In the genomic region with DNA sequence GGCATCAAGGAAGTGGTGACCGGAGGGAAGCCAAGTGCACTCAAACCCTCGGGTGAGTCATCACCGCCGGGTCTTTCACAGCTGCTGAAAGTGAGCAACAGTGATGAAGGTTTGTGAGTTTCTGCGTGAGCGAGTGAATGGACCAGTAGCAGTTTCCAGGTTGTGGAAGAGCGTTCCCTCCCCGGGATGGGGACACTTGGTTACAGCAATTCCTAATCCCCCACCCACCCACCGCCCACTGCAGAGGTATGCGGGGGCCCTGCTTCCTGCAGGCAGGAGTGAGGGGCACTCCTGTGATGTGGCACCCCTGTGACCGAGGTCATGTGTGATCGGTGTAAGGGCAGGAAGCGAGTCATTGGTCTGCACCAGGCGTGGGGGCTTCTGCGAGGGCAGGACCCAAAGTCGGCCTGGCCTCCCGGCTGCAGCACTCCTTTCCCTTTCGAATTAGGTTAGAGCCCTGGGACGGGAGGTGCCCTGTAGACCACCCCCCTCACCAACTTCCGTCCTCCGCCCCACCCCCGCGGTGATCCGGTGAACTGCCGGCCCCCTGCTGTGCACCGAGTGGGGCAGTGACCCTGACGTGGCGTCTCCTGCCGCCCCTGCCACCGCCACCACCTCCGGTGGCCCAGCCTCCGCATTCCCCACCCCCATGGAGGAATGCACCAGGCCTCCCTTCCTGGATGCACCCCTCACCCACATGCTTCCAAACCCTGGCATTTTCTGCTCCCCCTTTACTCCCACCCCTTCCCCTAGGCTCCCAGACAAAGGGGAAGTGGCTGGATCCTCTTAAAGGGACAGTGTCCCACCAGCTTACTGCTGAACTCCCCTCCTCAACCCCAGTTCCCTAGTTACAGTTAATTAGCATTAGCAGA, we compare ENCODE assay signal across 8 cellular contexts. TPM values are rescaled to one million over a fixed set of nuclear protein-coding genes. Genes with fewer than 3 reads are reported as not detected.
A peak's percentile ranks its signal among the peaks of the same experiment; 100 is the strongest.
DNase-seq lines count a peak whose midpoint lies in the region; ATAC-seq and TF ChIP-seq lines count a peak whose summit lies in the region.

No MANE protein-coding gene starts in this region.

- TF ChIP-seq CTCF in Calu3 (IDR thresholded peaks at IDR 0.05; ENCODE audit: unreplicated experiment), result no peak

- ATAC-seq in GM21447 (IDR thresholded peaks at IDR 0.05; ENCODE audit: unreplicated experiment) (peak; percentile 50), left lobe of liver (peak; percentile 52)

- no peaks in the 10 kb centered on the region for H3K9me3 Mint-ChIP-seq in Calu3 (ENCODE audit: low read depth, unreplicated experiment)

- H3K27me3 Mint-ChIP-seq in Calu3 (ENCODE audit: unreplicated experiment), result no peaks in the 10 kb centered on the region

- in situ Hi-C loops in KBM-7 (cut with MboI; ENCODE audit: low pct_unique_long_range_greater_than_20kb, low sequenced_read_pairs), result no loop called here

- DNase-seq in Calu3, result peak; percentile 73
- peak; percentile 88 for DNase-seq in KBM-7
- peak; percentile 77 for DNase-seq in activated CD4-positive, CD25-positive, alpha-beta regulatory T cell treated with anti-CD3 and anti-CD28 coated beads, Interleukin-2, amount 50 U/mL, for 72 hours
- DNase-seq in left lobe of liver (ENCODE audit: low spot score), result no peak
- peak; percentile 80 for DNase-seq in stimulated activated CD4-positive, alpha-beta T cell treated with anti-CD3 and anti-CD28 coated beads, Interleukin-4, amount 100 ng/mL, for 24 hours
- DNase-seq in NCI-H526 treated with DMSO at 0.1 percent for 48 hours (lab: John Stamatoyannopoulos, UW), result no peak

- intact Hi-C loops in Calu3 (cut with micrococcal nuclease; ENCODE audit: unreplicated experiment), result no loop called here

- peak overlapping the region; percentile 65 for H3K4me3 Mint-ChIP-seq in Calu3 (ENCODE audit: low read depth, unreplicated experiment)

- peak overlapping the region; percentile 39 for H3K27ac ChIP-seq in cingulate gyrus (ENCODE audit: low read depth, low read length)

- peak overlapping the region; percentile 87 for H3K27ac Mint-ChIP-seq in Calu3 (ENCODE audit: unreplicated experiment)

- H3K36me3 Mint-ChIP-seq in Calu3 (ENCODE audit: insufficient read depth, unreplicated experiment), result peaks cover 7% of the 10 kb centered on the region

- peaks cover 11% of the 10 kb centered on the region for H3K4me1 Mint-ChIP-seq in Calu3 (ENCODE audit: low read depth, unreplicated experiment)

- CTCF ChIA-PET in Calu3 (lab: Charles Lee), result interaction anchor here (0.6 to 2.0 kb wide), 2 partner anchors 11 to 13 kb away, joined by 3 to 5 read pairs; a partner anchor contains a TSS

- BruUV-seq in Calu3 (replicated peaks; lab: Mats Ljungman, UMichigan), result no TSS peak

RNA-seq across cellular contexts. Expression of a gene that starts 10.9 kb away (rescaled TPM):
- total RNA-seq in Calu3 (2022), result 32.2 and 34.4 TPM in 2 replicates
- total RNA-seq in left lobe of liver, result 3.7 TPM

Comparison
In these comparisons a context has a peak if more than half of its experiments do, and no peak if none do; other contexts are left out.
1. DNase-seq: peak in Calu3 (single experiment), KBM-7 (single experiment), activated CD4-positive, CD25-positive, alpha-beta regulatory T cell treated with anti-CD3 and anti-CD28 coated beads, Interleukin-2, amount 50 U/mL, for 72 hours (single experiment) and stimulated activated CD4-positive, alpha-beta T cell treated with anti-CD3 and anti-CD28 coated beads, Interleukin-4, amount 100 ng/mL, for 24 hours (single experiment); none in left lobe of liver (single experiment) and NCI-H526 treated with DMSO at 0.1 percent for 48 hours (single experiment).